ENCODE assay signal across 24 cellular contexts in genomic region chr19:31249217-31249616, GRCh38.
DNase-seq lines count a peak whose midpoint lies in the region; ATAC-seq, FAIRE-seq and TF ChIP-seq lines count a peak whose summit lies in the region.
"Had no signal": no experiment of that assay in that cellular context is flagged by ENCODE, and none has a peak within 500 bp of the region (broad histone marks: within the 10 kb centered on the region; RNA-seq: fewer than 3 reads in every experiment).

No MANE protein-coding gene starts in this region.

- ATAC-seq in left lung: no peak
- ATAC-seq: left colon; stimulated activated effector memory CD8-positive, alpha-beta T cell treated with anti-CD3 and anti-CD28 coated beads, Interleukin-12 subunit alpha, Interleukin-12 subunit beta, amount 100 ng/mL, for 72 hours; T-helper 17 cell; WTC11 had no signal

- DNase-seq in BJ (ENCODE audit: low read depth): no peak
- peak; percentile 4 for DNase-seq in RPMI8226
- DNase-seq in H1 (ENCODE audit: low read depth in 1 of 2, low spot score in 2 of 2): no peak
- peak; percentile 25 for DNase-seq in osteoblast (ENCODE audit: insufficient read length, low spot score, missing footprints)
- DNase-seq in T-helper 2 cell: no peak
- DNase-seq in Kasumi-1 (lab: John Stamatoyannopoulos, UW): no peak
- DNase-seq in left lung: no peak
- DNase-seq: activated CD4-positive, alpha-beta memory T cell treated with anti-CD3 and anti-CD28 coated beads for 36 hours; activated T-cell treated with anti-CD3 and anti-CD28 coated beads for 4 hours; amniotic stem cell; Caco-2; caudate nucleus; H9; left colon; NCI-H146; NCI-H2171 treated with DMSO at 0.1 percent for 48 hours; NCI-H774; right lobe of liver; SHP77 treated with DMSO at 0.1 percent for 48 hours; T-helper 17 cell had no signal

- CTCF ChIA-PET in BJ (lab: Yijun Ruan, JAX) (interaction anchor here (1.2 to 2.2 kb wide), 2 partner anchors 9 to 80 kb away, joined by 3 to 7 read pairs; no protein-coding TSS in a partner anchor), H1 (lab: Charles Lee; ENCODE audit: partially characterized antibody) (interaction anchor here (1.0 to 3.5 kb wide), 3 partner anchors 13 to 106 kb away, joined by 3 to 19 read pairs (median 3); no protein-coding TSS in a partner anchor)

- H2AFZ ChIP-seq in H1 (ENCODE audit: low read length): no peak overlapping the region
- H2AFZ ChIP-seq in osteoblast (ENCODE audit: low read length): no peak overlapping the region
- H2AFZ ChIP-seq: parathyroid adenoma had no signal

- intact Hi-C loops in left lung (cut with DNase I): no loop called here

- H3K4me1 ChIP-seq in H1 (replicated peaks in 1 of 4; ENCODE audit: control insufficient read depth in 3 of 4, insufficient read depth in 4 of 4, low read length in 3 of 4) (peaks cover 0 to 3% (median 0%) of the 10 kb centered on the region in 4 experiments; a peak in 1 of 7 replicates), osteoblast (ENCODE audit: insufficient read depth, low read length) (no peaks in the 10 kb centered on the region), left lung (no peaks in the 10 kb centered on the region)
- H3K4me1 ChIP-seq: Caco-2, parathyroid adenoma, right lobe of liver had no signal

- no peak overlapping the region for H2BK20ac ChIP-seq in H1 (ENCODE audit: low read length)

- H2BK5ac ChIP-seq in H1 (ENCODE audit: low read depth, low read length): no peak overlapping the region

- peak; percentile 20 to 43; a peak in 2 of 4 replicates for TF ChIP-seq RAD21 in H1 (IDR thresholded peaks at IDR 0.05 in 1 of 2, conservative IDR thresholded peaks at IDR 0.05 in 1 of 2; ENCODE audit: low read depth in 2 of 2, low read length in 2 of 2)

- no peak overlapping the region for H2AK5ac ChIP-seq in H1 (ENCODE audit: low read depth, low read length)

- H2BK12ac ChIP-seq in H1 (ENCODE audit: low read depth, low read length): no peak overlapping the region

- H3K9me3 ChIP-seq in H1 (ENCODE audit: insufficient read depth in 2 of 2, low read depth in 1 of 2, low read length in 1 of 2) (no peaks in the 10 kb centered on the region), osteoblast (ENCODE audit: low read depth, low read length) (no peaks in the 10 kb centered on the region), left lung (no peaks in the 10 kb centered on the region)
- H3K9me3 ChIP-seq: Caco-2, right lobe of liver had no signal

- 89% methylated on average over 9 of the region's 9 CpGs; no CpG with 5 or more reads in 1 of the 2 experiments for WGBS in H1 (ENCODE audit: extremely low coverage in 1 of 2, insufficient coverage in 1 of 2, insufficient read length in 1 of 2, insufficient replicate concordance in 2 of 2, low coverage in 1 of 2, low lambda C conversion rate in 2 of 2, missing lambda C conversion rate in 1 of 2), 2 experiments

- no peaks in the 10 kb centered on the region for H3K23me2 ChIP-seq in H1 (ENCODE audit: low read depth, low read length)

- no peak overlapping the region for H4K91ac ChIP-seq in H1 (replicated peaks; ENCODE audit: insufficient read length, low read length)

- no peak for TF ChIP-seq POLR2A in H1 (IDR thresholded peaks at IDR 0.05; ENCODE audit: control extremely low read depth in 1 of 2, low read depth in 2 of 2, low read length in 2 of 2)

- no peak for TF ChIP-seq EP300 in H1 (IDR thresholded peaks at IDR 0.05; ENCODE audit: borderline replicate concordance in 1 of 2, low read depth in 2 of 2, low read length in 2 of 2)

- no peak overlapping the region for H3K4ac ChIP-seq in H1 (replicated peaks; ENCODE audit: insufficient read length, low read depth, low read length)

- H3K9ac ChIP-seq in H1 (replicated peaks in 1 of 4; ENCODE audit: extremely low read depth in 1 of 4, low read depth in 3 of 4, low read length in 3 of 4): no peak overlapping the region
- H3K9ac ChIP-seq: parathyroid adenoma had no signal

- H3K23ac ChIP-seq in H1 (ENCODE audit: insufficient read length): no peak overlapping the region

- H3K27me3 ChIP-seq in BJ (ENCODE audit: control insufficient read depth, insufficient read depth, low read length): no peaks in the 10 kb centered on the region
- no peaks in the 10 kb centered on the region for H3K27me3 ChIP-seq in H1 (replicated peaks in 1 of 4; ENCODE audit: control insufficient read depth in 3 of 4, extremely low read depth in 1 of 4, insufficient read depth in 3 of 4, low read length in 3 of 4)
- no peaks in the 10 kb centered on the region for H3K27me3 ChIP-seq in osteoblast (ENCODE audit: insufficient read depth, low read length)
- peaks cover 0 to 13% of the 10 kb centered on the region in 2 donors for H3K27me3 ChIP-seq in left lung
- H3K27me3 ChIP-seq: right lobe of liver had no signal

- H3K14ac ChIP-seq in H1 (ENCODE audit: insufficient read length): no peak overlapping the region

- POLR2A ChIA-PET in BJ (lab: Charles Lee) (no interaction called here), H1 (lab: Charles Lee; ENCODE audit: partially characterized antibody) (no interaction called here)

- H2BK120ac ChIP-seq in H1 (replicated peaks; ENCODE audit: low read depth, low read length): no peak overlapping the region

- no peak overlapping the region for H3K56ac ChIP-seq in H1 (replicated peaks; ENCODE audit: insufficient read length, low read depth, low read length)

- no peaks in the 10 kb centered on the region for H4K20me1 ChIP-seq in H1 (replicated peaks in 1 of 2; ENCODE audit: control insufficient read depth in 1 of 2, insufficient read depth in 2 of 2, low read length in 2 of 2)
- H4K20me1 ChIP-seq in osteoblast (ENCODE audit: insufficient read depth, low read length): no peaks in the 10 kb centered on the region

- TF ChIP-seq CTCF in BJ (IDR thresholded peaks at IDR 0.05; ENCODE audit: insufficient read depth, low read depth, low read length): peak; percentile 10; the same call in 1 of the 2 replicates
- TF ChIP-seq CTCF in H1 (IDR thresholded peaks at IDR 0.05; ENCODE audit: control extremely low read depth in 1 of 3, insufficient read depth in 1 of 3, low read depth in 1 of 3, low read length in 3 of 3): peak in 2 of 3 experiments; percentile 26 to 37; a peak in 2 of 4 replicates
- TF ChIP-seq CTCF in osteoblast (IDR thresholded peaks at IDR 0.05; ENCODE audit: extremely low read depth, low read depth, low read length): peak; percentile 19
- TF ChIP-seq CTCF in left lung (IDR thresholded peaks at IDR 0.05): no peak

- no peak overlapping the region for H3K27ac ChIP-seq in H1 (ENCODE audit: low read depth, low read length)
- no peak overlapping the region for H3K27ac ChIP-seq in osteoblast (ENCODE audit: low read depth, low read length)
- H3K27ac ChIP-seq in left lung: no peak overlapping the region
- H3K27ac ChIP-seq: epithelial cell of prostate, parathyroid adenoma, right lobe of liver had no signal

- H3K79me1 ChIP-seq in H1 (ENCODE audit: low read depth, low read length): no peaks in the 10 kb centered on the region

- no peak overlapping the region for H3K4me3 ChIP-seq in BJ (ENCODE audit: low read depth, low read length)
- H3K4me3 ChIP-seq in H1 (ENCODE audit: extremely low read depth in 1 of 4, insufficient read depth in 2 of 4, low read depth in 3 of 4, low read length in 4 of 4): no peak overlapping the region
- H3K4me3 ChIP-seq in osteoblast (ENCODE audit: insufficient read depth, low read length): no peak overlapping the region
- H3K4me3 ChIP-seq in left lung: no peak overlapping the region
- H3K4me3 ChIP-seq: right lobe of liver had no signal

- no peak for FAIRE-seq in H1 (lab: Jason Lieb, UNC)

- H3K18ac ChIP-seq in H1 (ENCODE audit: extremely low read depth, low read length): no peak overlapping the region

- no peak overlapping the region for H4K5ac ChIP-seq in H1 (ENCODE audit: insufficient read length, low read depth, low read length)

- H4K8ac ChIP-seq in H1 (ENCODE audit: extremely low read depth, insufficient read depth, low read length): no peak overlapping the region

- H2BK15ac ChIP-seq in H1 (ENCODE audit: low read length): no peak overlapping the region

- H3K36me3 ChIP-seq in BJ (ENCODE audit: control insufficient read depth, insufficient read depth, low read length) (no peaks in the 10 kb centered on the region), H1 (ENCODE audit: control insufficient read depth in 2 of 4, insufficient read depth in 4 of 4, low read length in 3 of 4) (no peaks in the 10 kb centered on the region), osteoblast (ENCODE audit: insufficient read depth, low read length) (no peaks in the 10 kb centered on the region), left lung (no peaks in the 10 kb centered on the region)
- H3K36me3 ChIP-seq: right lobe of liver had no signal

- H3K4me2 ChIP-seq in H1 (ENCODE audit: insufficient read depth in 1 of 2, low read depth in 2 of 2, low read length in 2 of 2): no peak overlapping the region
- H3K4me2 ChIP-seq in osteoblast (ENCODE audit: insufficient read depth, low read length): no peak overlapping the region

- no peaks in the 10 kb centered on the region for H3K79me2 ChIP-seq in H1 (ENCODE audit: control insufficient read depth in 1 of 2, insufficient read depth in 2 of 2, low read length in 2 of 2)
- H3K79me2 ChIP-seq in osteoblast (ENCODE audit: insufficient read depth, low read length): no peaks in the 10 kb centered on the region
- H3K79me2 ChIP-seq: parathyroid adenoma had no signal

TF ChIP-seq in H1, 55 proteins besides CTCF, POLR2A, EP300 and RAD21:
- TF ChIP-seq ZNF274 (IDR thresholded peaks at IDR 0.05; ENCODE audit: borderline replicate concordance, extremely low read depth, low read length): no peak
- TF ChIP-seq SP2 (IDR thresholded peaks at IDR 0.05; ENCODE audit: low read length): no peak
- TF ChIP-seq BCL11A (IDR thresholded peaks at IDR 0.05; ENCODE audit: low read depth in 2 of 2, low read length in 2 of 2): no peak
- no peak for TF ChIP-seq PHF8 (conservative IDR thresholded peaks at IDR 0.05; ENCODE audit: low read depth, low read length)
- TF ChIP-seq HDAC2 (IDR thresholded peaks at IDR 0.05; ENCODE audit: borderline replicate concordance in 1 of 2, low read depth in 2 of 2, low read length in 2 of 2): no peak
- no peak for TF ChIP-seq SP4 (IDR thresholded peaks at IDR 0.05; ENCODE audit: low read length)
- no peak for TF ChIP-seq FOSL1 (IDR thresholded peaks at IDR 0.05; ENCODE audit: insufficient read depth, low read depth, low read length)
- no peak for TF ChIP-seq E2F6 (IDR thresholded peaks at IDR 0.05)
- no peak for TF ChIP-seq BACH1 (IDR thresholded peaks at IDR 0.05; ENCODE audit: low read length)
- no peak for TF ChIP-seq ASH2L (IDR thresholded peaks at IDR 0.05; ENCODE audit: low read length)
- TF ChIP-seq SIN3A (conservative IDR thresholded peaks at IDR 0.05 in 1 of 2, IDR thresholded peaks at IDR 0.05 in 1 of 2; ENCODE audit: low read depth in 1 of 2, low read length in 2 of 2): no peak
- no peak for TF ChIP-seq RXRA (IDR thresholded peaks at IDR 0.05; ENCODE audit: insufficient read depth, low read depth, low read length)

Comparison
In these comparisons a context has a peak if more than half of its experiments do, and no peak if none do; other contexts are left out.
1. DNase-seq: peak in RPMI8226 (single experiment) and osteoblast (single experiment); none in BJ (single experiment), H1 (0 of 2), T-helper 2 cell (0 of 5), Kasumi-1 (0 of 2) and left lung (0 of 2).
2. CTCF ChIP-seq: peak in BJ (single experiment), H1 (2 of 3) and osteoblast (single experiment); none in left lung (0 of 2).